Comparison of ENCODE assay signal across 33 cellular contexts in genomic region chr1:80520949-80521348, GRCh38.
"Had no signal": no experiment of that assay in that cellular context is flagged by ENCODE, and none has a peak within 500 bp of the region (broad histone marks: within the 10 kb centered on the region; RNA-seq: fewer than 3 reads in every experiment).

No MANE protein-coding gene starts in this region.

- H3K27me3 ChIP-seq: adrenal gland, ascending aorta, body of pancreas, brain microvascular endothelial cell, breast epithelium, cardiac muscle cell had no signal

- H3K4me1 ChIP-seq: adrenal gland, ascending aorta, body of pancreas, breast epithelium had no signal

- FAIRE-seq: astrocyte, bronchial epithelial cell had no signal

- H3K4me3 ChIP-seq: adrenal gland, ascending aorta, body of pancreas, breast epithelium, cardiac muscle cell had no signal

- H3K27ac ChIP-seq: adrenal gland, ascending aorta, body of pancreas, brain microvascular endothelial cell, breast epithelium, cardiac muscle cell had no signal

- H3K9me3 ChIP-seq: adrenal gland, ascending aorta, body of pancreas, breast epithelium had no signal

- H3K36me3 ChIP-seq: adrenal gland, ascending aorta, brain microvascular endothelial cell, breast epithelium, cardiac muscle cell had no signal

- DNase-seq: activated effector memory CD4-positive, alpha-beta T cell treated with anti-CD3 and anti-CD28 coated beads, Interleukin-2, amount 50 U/mL, for 16 hours; activated effector memory CD4-positive, alpha-beta T cell treated with Interleukin-2 at 50 U/mL for 16 hours; activated gamma-delta T cell; activated gamma-delta T cell treated with Interleukin-2 at 50 U/mL for 16 hours; activated naive CD4-positive, alpha-beta T cell; activated naive CD4-positive, alpha-beta T cell treated with anti-CD3 and anti-CD28 coated beads for 36 hours; activated naive CD4-positive, alpha-beta T cell treated with anti-CD3 and anti-CD28 coated beads, Interleukin-2, amount 10 ng/mL, durations not matched to agents 7 days and 5 days; activated naive CD4-positive, alpha-beta T cell treated with anti-CD3 and anti-CD28 coated beads, Interleukin-2, amount 50 U/mL, for 16 hours; activated naive CD4-positive, alpha-beta T cell treated with Interleukin-2 at 50 U/mL for 16 hours; activated naive CD8-positive, alpha-beta T cell treated with anti-CD3 and anti-CD28 coated beads for 36 hours; activated naive CD8-positive, alpha-beta T cell treated with anti-CD3 and anti-CD28 coated beads, Interleukin-2, amount 10 ng/mL, durations not matched to agents 7 days and 5 days; activated naive CD8-positive, alpha-beta T cell treated with anti-CD3 and anti-CD28 coated beads, Interleukin-2, amount 50 U/mL, for 24 hours; activated T-cell treated with anti-CD3 and anti-CD28 coated beads, Interleukin-2, amount 50 U/mL, for 24 hours; activated T-cell treated with anti-CD3 and anti-CD28 coated beads, Interleukin-2, amount 50 U/mL, for 4 hours; activated T-cell treated with anti-CD3 and anti-CD28 coated beads, Interleukin-2, amount 50 U/mL, for 48 hours; activated T-cell treated with anti-CD3 and anti-CD28 coated beads, Interleukin-2, amount 50 U/mL, for 72 hours; adrenal gland; amniotic stem cell; amygdala; anterior cingulate cortex; aorta; body of pancreas; brain microvascular endothelial cell; caudate nucleus; central memory CD4-positive, alpha-beta T cell; cerebellar nuclear complex had no signal

- ATAC-seq: activated naive CD4-positive, alpha-beta T cell treated with anti-CD3 and anti-CD28 coated beads, Interleukin-2, amount 50 U/mL, for 72 hours; activated naive CD8-positive, alpha-beta T cell treated with anti-CD3 and anti-CD28 coated beads, Interleukin-2, amount 50 U/mL, for 24 hours; activated T-cell treated with anti-CD3 and anti-CD28 coated beads, Interleukin-2, amount 50 U/mL, for 4 hours; activated T-cell treated with anti-CD3 and anti-CD28 coated beads, Interleukin-2, amount 50 U/mL, for 72 hours; activated T-helper 17 cell treated with anti-CD3 and anti-CD28 coated beads, Interleukin-2, amount 50 U/mL, for 72 hours; body of pancreas had no signal
